ENCODE assay signal across 29 cellular contexts in genomic region chr19:55559684-55560083, GRCh38. TPM values are rescaled to one million over a fixed set of nuclear protein-coding genes. Genes with fewer than 3 reads are reported as not detected.
"Had no signal": no experiment of that assay in that cellular context is flagged by ENCODE, and none has a peak within 500 bp of the region (broad histone marks: within the 10 kb centered on the region; RNA-seq: fewer than 3 reads in every experiment).

No MANE protein-coding gene starts in this region.

- H3K4me3 ChIP-seq: colonic mucosa, gastrocnemius medialis, lung, prostate gland, right atrium auricular region, skin epidermis, suprapubic skin, transverse colon, upper lobe of right lung, vagina had no signal

- H3K27ac ChIP-seq: colonic mucosa, epithelial cell of prostate, gastrocnemius medialis, prostate gland, right atrium auricular region, skin epidermis, suprapubic skin, transverse colon, upper lobe of right lung, vagina had no signal

- H3K9me3 ChIP-seq: colonic mucosa, gastrocnemius medialis, prostate gland, right atrium auricular region, suprapubic skin, transverse colon, upper lobe of right lung, vagina had no signal

- H3K4me1 ChIP-seq: colonic mucosa, prostate gland, right atrium auricular region, upper lobe of right lung, vagina had no signal

- DNase-seq: colonic mucosa; effector CD8-positive, alpha-beta T cell; endodermal cell; foreskin fibroblast; gastrocnemius medialis; head of caudate nucleus; natural killer cell; stimulated activated CD4-positive, alpha-beta T cell treated with anti-CD3 and anti-CD28 coated beads, Interleukin-15, amount 100 ng/mL, for 24 hours; stimulated activated CD4-positive, alpha-beta T cell treated with anti-CD3 and anti-CD28 coated beads, Interleukin-2, amount 100 ng/mL, for 48 hours; stimulated activated naive CD4-positive, alpha-beta T cell; stimulated activated naive CD8-positive, alpha-beta T cell treated with anti-CD3 and anti-CD28 coated beads, Interleukin-15, amount 100 ng/mL, for 72 hours; transverse colon; upper lobe of right lung had no signal

- ATAC-seq: esophagus mucosa; gastrocnemius medialis; left lobe of liver; natural killer cell; stimulated activated naive CD8-positive, alpha-beta T cell treated with anti-CD3 and anti-CD28 coated beads, Interleukin-15, amount 100 ng/mL, for 72 hours; upper lobe of right lung had no signal

- H3K27me3 ChIP-seq: colonic mucosa, gastrocnemius medialis, right atrium auricular region, upper lobe of right lung, vagina had no signal

- FAIRE-seq: keratinocyte had no signal

- H3K36me3 ChIP-seq: colonic mucosa, gastrocnemius medialis, prostate gland, right atrium auricular region, suprapubic skin, transverse colon, upper lobe of right lung, vagina had no signal

RNA-seq across cellular contexts. Expression of gene SBK3, which starts 14.3 kb away (rescaled TPM):
- total RNA-seq: colonic mucosa, left lobe of liver, liver, mononuclear cell, natural killer cell, osteocyte, suprapubic skin, transverse colon, vagina had no signal
- polyA plus RNA-seq: keratinocyte, neural cell had no signal

RNA-seq across cellular contexts. Expression of gene SBK2, which starts 22.8 kb away (rescaled TPM):
- total RNA-seq: colonic mucosa, esophagus mucosa, glomerular endothelial cell, left lobe of liver, liver, mononuclear cell, natural killer cell, osteocyte, prostate gland, suprapubic skin, transverse colon, upper lobe of right lung, vagina had no signal
- polyA plus RNA-seq: keratinocyte, liver, lung, neural cell, thymus had no signal
